Comparison of ENCODE assay signal across 13 cellular contexts in genomic region chr17:48589831-48590602, GRCh38. TPM values are rescaled to one million over a fixed set of nuclear protein-coding genes. Genes with fewer than 3 reads are reported as not detected.
DNase-seq lines count a peak whose midpoint lies in the region; ATAC-seq lines count a peak whose summit lies in the region.
"Had no signal": no experiment of that assay in that cellular context is flagged by ENCODE, and none has a peak within 500 bp of the region (broad histone marks: within the 10 kb centered on the region; RNA-seq: fewer than 3 reads in every experiment).

HOXB3 (minus strand) TSS chr17:48590241; CDS start chr17:48552474, 37,767 bp downstream.

- no peaks in the 10 kb centered on the region for H3K36me3 ChIP-seq in muscle layer of colon (ENCODE audit: insufficient read depth, low read length)

- peak within 1 kb of the TSS; percentile 51 to 97 for H3K4me3 ChIP-seq in muscle layer of colon (ENCODE audit: low read depth in 1 of 2, low read length in 2 of 2)

- H3K27me3 ChIP-seq in muscle layer of colon (ENCODE audit: control insufficient read depth in 1 of 2, insufficient read depth in 2 of 2, low read length in 2 of 2), result peaks cover 0 to 3% of the 10 kb centered on the region in 2 donors

- DNase-seq in A172 (ENCODE audit: low spot score) (peak; percentile 94), HCEC 1CT (peak; percentile 35), dermis blood vessel endothelial cell (no peak), foreskin melanocyte (no peak), NCI-H128 (lab: John Stamatoyannopoulos, UW; ENCODE audit: unreplicated experiment) (no peak)
- DNase-seq: activated naive CD4-positive, alpha-beta T cell treated with anti-CD3 and anti-CD28 coated beads for 36 hours; CD4-positive, alpha-beta memory T cell; H7; naive thymus-derived CD4-positive, alpha-beta T cell; NCI-H524 had no signal

- peaks cover 48% of the 10 kb centered on the region for H3K4me1 ChIP-seq in muscle layer of colon (ENCODE audit: insufficient read depth, low read length)

- H3K9me3 ChIP-seq in muscle layer of colon (ENCODE audit: low read length), result no peaks in the 10 kb centered on the region

- ATAC-seq in HG03097 (IDR thresholded peaks at IDR 0.05; ENCODE audit: low FRiP score, unreplicated experiment) (no peak), GM21786 (IDR thresholded peaks at IDR 0.05; ENCODE audit: unreplicated experiment) (no peak)
- ATAC-seq: naive thymus-derived CD4-positive, alpha-beta T cell had no signal

- H3K27ac ChIP-seq in muscle layer of colon (ENCODE audit: low read depth, low read length), result peak within 1 kb of the TSS; percentile 96

- peak within 1 kb of the TSS; percentile 95 for H3K9ac ChIP-seq in muscle layer of colon (ENCODE audit: low read length)

RNA-seq across cellular contexts. Expression of gene HOXB3, which starts in this region (rescaled TPM):
- 20.1 and 24.1 TPM in 2 replicates for total RNA-seq in A172 (2014; rRNA removed; shearing (Covaris generic))
- total RNA-seq in dermis blood vessel endothelial cell, result 9.5 and 11.9 TPM in 2 replicates

Comparison
In these comparisons a context has a peak if more than half of its experiments do, and no peak if none do; other contexts are left out.
1. DNase-seq: peak in A172 (single experiment) and HCEC 1CT (single experiment); none in dermis blood vessel endothelial cell (single experiment), foreskin melanocyte (single experiment) and NCI-H128 (single experiment).